Comparison of ENCODE assay signal across 30 cellular contexts in the genomic region with DNA sequence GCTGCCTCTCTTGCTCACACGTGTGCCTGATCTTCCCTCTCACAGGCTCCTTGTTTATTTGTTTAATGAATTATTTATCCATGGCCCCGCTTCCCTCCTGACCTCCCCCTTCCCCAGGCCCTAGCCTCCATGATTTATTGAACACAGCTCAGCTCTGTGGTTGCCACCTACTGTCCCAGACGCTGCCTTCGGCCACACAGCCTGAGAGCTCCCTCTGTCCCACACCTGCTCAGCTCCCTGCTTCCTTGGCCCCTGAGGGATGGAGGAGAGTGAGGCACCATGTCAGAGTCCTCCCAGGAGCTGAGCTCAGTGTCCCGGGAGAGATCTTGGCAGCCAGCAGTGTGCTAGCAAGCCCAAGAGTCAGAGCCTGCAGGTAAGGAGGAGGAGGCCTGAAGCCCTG. TPM values are rescaled to one million over a fixed set of nuclear protein-coding genes. Genes with fewer than 3 reads are reported as not detected.
A peak's percentile ranks its signal among the peaks of the same experiment; 100 is the strongest.
DNase-seq lines count a peak whose midpoint lies in the region; FAIRE-seq and TF ChIP-seq lines count a peak whose summit lies in the region.
"Had no signal": no experiment of that assay in that cellular context is flagged by ENCODE, and none has a peak within 500 bp of the region (broad histone marks: within the 10 kb centered on the region; RNA-seq: fewer than 3 reads in every experiment).

No MANE protein-coding gene starts in this region.

- H3K4me3 Mint-ChIP-seq in neural crest cell, result peak overlapping the region; percentile 56
- H3K4me3 Mint-ChIP-seq: activated CD4-positive, alpha-beta memory T cell treated with anti-CD3 and anti-CD28 coated beads, Interleukin-2, amount 10 ng/mL, durations not matched to agents 7 days and 5 days; activated T-helper 17 cell treated with anti-CD3 and anti-CD28 coated beads, Interleukin-2, amount 50 U/mL, for 72 hours; CD4-positive, alpha-beta memory T cell; T-helper 1 cell treated with Interleukin-12 subunit alpha and Interleukin-12 subunit beta and Interleukin-4 antibody, amounts not matched to agents 30 μg/mL and 1 μg/mL, for 36 hours had no signal

- H3K9me3 Mint-ChIP-seq in neural crest cell, result no peaks in the 10 kb centered on the region
- H3K9me3 Mint-ChIP-seq: activated CD4-positive, alpha-beta memory T cell treated with anti-CD3 and anti-CD28 coated beads, Interleukin-2, amount 10 ng/mL, durations not matched to agents 7 days and 5 days; activated naive CD4-positive, alpha-beta T cell treated with anti-CD3 and anti-CD28 coated beads, Interleukin-2, amount 50 U/mL, for 72 hours; activated T-helper 17 cell treated with anti-CD3 and anti-CD28 coated beads, Interleukin-2, amount 50 U/mL, for 72 hours; CD4-positive, alpha-beta memory T cell; IgD-negative memory B cell; T-helper 1 cell treated with Interleukin-12 subunit alpha and Interleukin-12 subunit beta and Interleukin-4 antibody, amounts not matched to agents 30 μg/mL and 1 μg/mL, for 36 hours had no signal

- H3K36me3 Mint-ChIP-seq in neural crest cell (ENCODE audit: low read depth), result no peaks in the 10 kb centered on the region
- H3K36me3 Mint-ChIP-seq: CD4-positive, alpha-beta memory T cell had no signal

- DNase-seq in NCI-H2107 treated with DMSO at 0.1 percent for 48 hours (lab: John Stamatoyannopoulos, UW; ENCODE audit: unreplicated experiment), result peak; percentile 47
- no peak for DNase-seq in NCI-H2107 (lab: John Stamatoyannopoulos, UW)
- DNase-seq in COR-L47 (lab: John Stamatoyannopoulos, UW), result peak; percentile 55
- no peak for DNase-seq in RWPE1 (ENCODE audit: low spot score)
- no peak for DNase-seq in neural crest cell (ENCODE audit: low read depth, low spot score)
- DNase-seq in dedifferentiated amniotic fluid mesenchymal stem cell (ENCODE audit: extremely low spot score), result no peak
- DNase-seq in urothelium cell line (ENCODE audit: low spot score), result no peak
- DNase-seq in amygdala (lab: John Stamatoyannopoulos, UW), result no peak
- DNase-seq: activated CD4-positive, alpha-beta memory T cell treated with anti-CD3 and anti-CD28 coated beads, Interleukin-2, amount 10 ng/mL, durations not matched to agents 7 days and 5 days; activated CD4-positive, alpha-beta T cell treated with anti-CD3 and anti-CD28 coated beads for 1 hour; anterior cingulate cortex; CD4-positive, alpha-beta memory T cell; effector memory CD4-positive, alpha-beta T cell; H7; heart left ventricle; NCI-H1436; SK-N-SH; stimulated activated naive CD8-positive, alpha-beta T cell treated with anti-CD3 and anti-CD28 coated beads, Interleukin-15, Interleukin-2, amounts not matched to agents 100 U/mL and 50 U/mL, for 24 hours had no signal

- POLR2A ChIA-PET in RWPE1 (lab: Yijun Ruan, JAX; ENCODE audit: low non-redundant PET), result no interaction called here

- CTCF ChIA-PET in RWPE1 (lab: Yijun Ruan, JAX), result interaction anchor here (0.9 kb wide), 1 partner anchor 10 kb away, joined by 4 read pairs; no protein-coding TSS in a partner anchor

- TF ChIP-seq CTCF in RWPE1 (conservative IDR thresholded peaks at IDR 0.05; ENCODE audit: low read depth) (no peak), neural crest cell (conservative IDR thresholded peaks at IDR 0.05) (no peak)

- H3K27ac ChIP-seq in RWPE1, result peak overlapping the region; percentile 10; the same call in 1 of the 2 replicates
- H3K27ac ChIP-seq: heart left ventricle, neutrophil, psoas muscle, thoracic aorta had no signal

- H3K27me3 Mint-ChIP-seq in neural crest cell (ENCODE audit: low read depth), result peaks cover 54% of the 10 kb centered on the region

- no peak overlapping the region for H3K27ac Mint-ChIP-seq in neural crest cell (ENCODE audit: unreplicated experiment)
- H3K27ac Mint-ChIP-seq: activated CD4-positive, alpha-beta memory T cell treated with anti-CD3 and anti-CD28 coated beads, Interleukin-2, amount 10 ng/mL, durations not matched to agents 7 days and 5 days; activated T-helper 17 cell treated with anti-CD3 and anti-CD28 coated beads, Interleukin-2, amount 50 U/mL, for 72 hours; T-helper 1 cell treated with Interleukin-12 subunit alpha and Interleukin-12 subunit beta and Interleukin-4 antibody, amounts not matched to agents 30 μg/mL and 1 μg/mL, for 36 hours had no signal

- no peak for FAIRE-seq in urothelium cell line (lab: Jason Lieb, UNC)
- FAIRE-seq: A204.1, colon, G401.6 had no signal

- peaks cover 33% of the 10 kb centered on the region for H3K4me1 Mint-ChIP-seq in neural crest cell

RNA-seq across cellular contexts. Expression of a gene that starts 3.1 kb away (rescaled TPM):
- total RNA-seq in neural crest cell, result 5.6 and 6.6 TPM in 2 replicates

RNA-seq across cellular contexts. Expression of a gene that starts 12.0 kb away (rescaled TPM):
- 26.4 and 28.5 TPM in 2 replicates for total RNA-seq in neural crest cell

RNA-seq across cellular contexts. Expression of a gene that starts 24.4 kb away (rescaled TPM):
- 82.2 and 85.1 TPM in 2 replicates for total RNA-seq in neural crest cell

RNA-seq across cellular contexts. Expression of a gene that starts 41.9 kb away (rescaled TPM):
- not detected in 2 replicates for total RNA-seq in neural crest cell
- total RNA-seq: activated CD4-positive, alpha-beta memory T cell treated with anti-CD3 and anti-CD28 coated beads, Interleukin-2, amount 10 ng/mL, durations not matched to agents 7 days and 5 days; activated T-helper 17 cell treated with anti-CD3 and anti-CD28 coated beads, Interleukin-2, amount 50 U/mL, for 72 hours; fibroblast of villous mesenchyme; H7; heart left ventricle; lung microvascular endothelial cell; thoracic aorta had no signal

RNA-seq across cellular contexts. Expression of a gene that starts 42.0 kb away (rescaled TPM):
- total RNA-seq in neural crest cell, result 1.3 and 3.4 TPM in 2 replicates
- total RNA-seq: fibroblast of villous mesenchyme had no signal

Comparison
In these comparisons a context has a peak if more than half of its experiments do, and no peak if none do; other contexts are left out.
1. DNase-seq: peak in NCI-H2107 treated with DMSO at 0.1 percent for 48 hours (single experiment) and COR-L47 (single experiment); none in NCI-H2107 (single experiment), RWPE1 (single experiment), neural crest cell (single experiment), dedifferentiated amniotic fluid mesenchymal stem cell (single experiment), urothelium cell line (single experiment) and amygdala (0 of 56).